ENCODE assay signal across 8 cellular contexts in genomic region chr11:65639623-65640482, GRCh38. TPM values are rescaled to one million over a fixed set of nuclear protein-coding genes. Genes with fewer than 3 reads are reported as not detected.
DNase-seq lines count a peak whose midpoint lies in the region; ATAC-seq and TF ChIP-seq lines count a peak whose summit lies in the region.

No MANE protein-coding gene starts in this region.

- H3K4me2 ChIP-seq in smooth muscle cell: no peak overlapping the region
- no peak overlapping the region for H3K4me2 ChIP-seq in MM.1S (ENCODE audit: low read depth, low read length)

- H3K27ac ChIP-seq in smooth muscle cell (ENCODE audit: low read depth) (no peak overlapping the region), MM.1S (ENCODE audit: low read length) (no peak overlapping the region)

- ATAC-seq in GM18861 (IDR thresholded peaks at IDR 0.05; ENCODE audit: unreplicated experiment): peak; percentile 38
- peak; percentile 37 for ATAC-seq in HG03159 (IDR thresholded peaks at IDR 0.05; ENCODE audit: unreplicated experiment)
- ATAC-seq in stimulated activated naive B cell treated with anti-CD40 and anti-IgM and Interleukin-4, amounts not matched to agents 10 μg/mL and 1 μg/mL and 100 μg/mL, for 72 hours (replicated peaks): peak; percentile 66 to 67

- peaks cover 71% of the 10 kb centered on the region for H3K36me3 Mint-ChIP-seq in activated CD4-positive, alpha-beta memory T cell treated with anti-CD3 and anti-CD28 coated beads, Interleukin-2, amount 10 ng/mL, durations not matched to agents 7 days and 5 days (ENCODE audit: low read depth)
- H3K36me3 Mint-ChIP-seq in stimulated activated naive B cell treated with anti-CD40 and anti-IgM and Interleukin-4, amounts not matched to agents 10 μg/mL and 1 μg/mL and 100 μg/mL, for 72 hours: peaks cover 54 to 61% of the 10 kb centered on the region in 2 donors

- no peaks in the 10 kb centered on the region for H3K9me2 ChIP-seq in MM.1S (replicated peaks; ENCODE audit: insufficient read depth, low read length)

- peaks cover 65% of the 10 kb centered on the region for H3K4me1 Mint-ChIP-seq in activated CD4-positive, alpha-beta memory T cell treated with anti-CD3 and anti-CD28 coated beads, Interleukin-2, amount 10 ng/mL, durations not matched to agents 7 days and 5 days
- H3K4me1 Mint-ChIP-seq in stimulated activated naive B cell treated with anti-CD40 and anti-IgM and Interleukin-4, amounts not matched to agents 10 μg/mL and 1 μg/mL and 100 μg/mL, for 72 hours: peaks cover 40 to 74% of the 10 kb centered on the region in 2 donors

- DNase-seq in activated CD4-positive, alpha-beta memory T cell treated with anti-CD3 and anti-CD28 coated beads, Interleukin-2, amount 10 ng/mL, durations not matched to agents 7 days and 5 days: peak; percentile 82
- DNase-seq in head of caudate nucleus (peak in 27 of 42 donors; percentile 17 to 64 (median 34)), smooth muscle cell (lab: John Stamatoyannopoulos, UW; ENCODE audit: unreplicated experiment) (no peak), BE2C (no peak), MM.1S (no peak)
- DNase-seq in stimulated activated naive B cell treated with anti-CD40 and anti-IgM and Interleukin-4, amounts not matched to agents 10 μg/mL and 1 μg/mL and 100 μg/mL, for 72 hours: peak; percentile 90

- POLR2A ChIA-PET in activated CD4-positive, alpha-beta memory T cell treated with anti-CD3 and anti-CD28 coated beads, Interleukin-2, amount 10 ng/mL, durations not matched to agents 7 days and 5 days (lab: Charles Lee): interaction anchor here (0.7 to 8.9 kb wide), 27 partner anchors 9 to 412 kb away, joined by 3 to 187 read pairs (median 4); partner anchors contain the start of genes CCDC85B, EHBP1L1, FAM89B and KAT5

- H3K4me1 ChIP-seq in smooth muscle cell (ENCODE audit: low read depth) (peaks cover 13% of the 10 kb centered on the region), BE2C (no peaks in the 10 kb centered on the region), MM.1S (ENCODE audit: low read length) (peaks cover 9% of the 10 kb centered on the region)

- no peaks in the 10 kb centered on the region for H3K9me3 ChIP-seq in smooth muscle cell (replicated peaks; ENCODE audit: low read depth)
- H3K9me3 ChIP-seq in BE2C: no peaks in the 10 kb centered on the region
- no peaks in the 10 kb centered on the region for H3K9me3 ChIP-seq in MM.1S (replicated peaks; ENCODE audit: insufficient read depth, low read length)

- TF ChIP-seq CTCF in smooth muscle cell (IDR thresholded peaks at IDR 0.05; ENCODE audit: borderline replicate concordance, insufficient read depth, poor library complexity, severe bottlenecking) (no peak), BE2C (IDR thresholded peaks at IDR 0.05; ENCODE audit: low read depth, low read length) (no peak), MM.1S (IDR thresholded peaks at IDR 0.05; ENCODE audit: low read length) (no peak)

- H2AFZ ChIP-seq in smooth muscle cell (ENCODE audit: low read depth) (no peak overlapping the region), MM.1S (ENCODE audit: low read length) (no peak overlapping the region)

- H3K9me3 Mint-ChIP-seq in activated CD4-positive, alpha-beta memory T cell treated with anti-CD3 and anti-CD28 coated beads, Interleukin-2, amount 10 ng/mL, durations not matched to agents 7 days and 5 days: no peaks in the 10 kb centered on the region
- no peaks in the 10 kb centered on the region for H3K9me3 Mint-ChIP-seq in stimulated activated naive B cell treated with anti-CD40 and anti-IgM and Interleukin-4, amounts not matched to agents 10 μg/mL and 1 μg/mL and 100 μg/mL, for 72 hours

- H4K20me1 ChIP-seq in smooth muscle cell (ENCODE audit: low read depth) (peaks cover 14% of the 10 kb centered on the region), MM.1S (ENCODE audit: insufficient read depth, low read length) (no peaks in the 10 kb centered on the region)

- 95% methylated on average over 8 of the region's 8 CpGs for WGBS in smooth muscle cell (ENCODE audit: low lambda C conversion rate)

- intact Hi-C loops in head of caudate nucleus (cut with DNase I): loop anchor here (2.0 kb wide), 1 partner anchor 13 kb away; no protein-coding TSS in a partner anchor

- H3K27me3 ChIP-seq in smooth muscle cell (ENCODE audit: low read depth) (no peaks in the 10 kb centered on the region), BE2C (no peaks in the 10 kb centered on the region), MM.1S (replicated peaks; ENCODE audit: insufficient read depth, low read length) (no peaks in the 10 kb centered on the region)

- peak overlapping the region; percentile 95 for H3K4me3 Mint-ChIP-seq in activated CD4-positive, alpha-beta memory T cell treated with anti-CD3 and anti-CD28 coated beads, Interleukin-2, amount 10 ng/mL, durations not matched to agents 7 days and 5 days
- H3K4me3 Mint-ChIP-seq in stimulated activated naive B cell treated with anti-CD40 and anti-IgM and Interleukin-4, amounts not matched to agents 10 μg/mL and 1 μg/mL and 100 μg/mL, for 72 hours: peak overlapping the region; percentile 91 to 92

- H3K27me3 Mint-ChIP-seq in activated CD4-positive, alpha-beta memory T cell treated with anti-CD3 and anti-CD28 coated beads, Interleukin-2, amount 10 ng/mL, durations not matched to agents 7 days and 5 days: no peaks in the 10 kb centered on the region
- H3K27me3 Mint-ChIP-seq in stimulated activated naive B cell treated with anti-CD40 and anti-IgM and Interleukin-4, amounts not matched to agents 10 μg/mL and 1 μg/mL and 100 μg/mL, for 72 hours: no peaks in the 10 kb centered on the region

- CTCF ChIA-PET in activated CD4-positive, alpha-beta memory T cell treated with anti-CD3 and anti-CD28 coated beads, Interleukin-2, amount 10 ng/mL, durations not matched to agents 7 days and 5 days (lab: Charles Lee): interaction anchor here (0.6 to 3.1 kb wide), 8 partner anchors 12 to 179 kb away, joined by 3 to 13 read pairs (median 4); partner anchors contain the start of gene KAT5

- peak overlapping the region; percentile 97 for H3K27ac Mint-ChIP-seq in activated CD4-positive, alpha-beta memory T cell treated with anti-CD3 and anti-CD28 coated beads, Interleukin-2, amount 10 ng/mL, durations not matched to agents 7 days and 5 days
- peak overlapping the region; percentile 98 for H3K27ac Mint-ChIP-seq in stimulated activated naive B cell treated with anti-CD40 and anti-IgM and Interleukin-4, amounts not matched to agents 10 μg/mL and 1 μg/mL and 100 μg/mL, for 72 hours

- H3K79me2 ChIP-seq in smooth muscle cell (ENCODE audit: low read depth) (no peaks in the 10 kb centered on the region), MM.1S (ENCODE audit: low read length) (peaks cover 9% of the 10 kb centered on the region; the same call in 1 of the 2 replicates)

- H3K36me3 ChIP-seq in smooth muscle cell (ENCODE audit: low read depth) (no peaks in the 10 kb centered on the region), BE2C (no peaks in the 10 kb centered on the region), MM.1S (replicated peaks; ENCODE audit: insufficient read depth, low read length) (no peaks in the 10 kb centered on the region)

- H3K4me3 ChIP-seq in smooth muscle cell: no peak overlapping the region
- no peak overlapping the region for H3K4me3 ChIP-seq in BE2C (ENCODE audit: low read depth, low read length)
- no peak overlapping the region for H3K4me3 ChIP-seq in MM.1S (ENCODE audit: low read length)

- H3F3A ChIP-seq in smooth muscle cell (ENCODE audit: low read depth): peaks cover 11% of the 10 kb centered on the region
- H3F3A ChIP-seq in MM.1S (ENCODE audit: insufficient read depth, low read length): peaks cover 14% of the 10 kb centered on the region

- H3K9ac ChIP-seq in smooth muscle cell (ENCODE audit: low read depth): no peak overlapping the region
- H3K9ac ChIP-seq in MM.1S (ENCODE audit: low read length): no peak overlapping the region

RNA-seq across cellular contexts. Expression of gene SIPA1, which starts 2.0 kb away (rescaled TPM):
- total RNA-seq in activated CD4-positive, alpha-beta memory T cell treated with anti-CD3 and anti-CD28 coated beads, Interleukin-2, amount 10 ng/mL, durations not matched to agents 7 days and 5 days: 100 to 1,000 TPM; 201 to 205 TPM
- total RNA-seq in smooth muscle cell: 9.8 and 15.9 TPM in 2 replicates
- 63.8 and 67.6 TPM in 2 replicates for polyA plus RNA-seq in smooth muscle cell
- polyA plus RNA-seq in BE2C (2012; ENCODE audit: insufficient read depth, insufficient read length, low read depth): 10.8 TPM

RNA-seq across cellular contexts. Expression of gene RELA, which starts 22.9 kb away (rescaled TPM):
- total RNA-seq in activated CD4-positive, alpha-beta memory T cell treated with anti-CD3 and anti-CD28 coated beads, Interleukin-2, amount 10 ng/mL, durations not matched to agents 7 days and 5 days: 100 to 1,000 TPM in 1 of 2 experiments, 10 to 100 TPM in 1; 91.2 to 102 TPM
- total RNA-seq in smooth muscle cell: 41.7 and 48.1 TPM in 2 replicates
- 82.8 and 98.4 TPM in 2 replicates for polyA plus RNA-seq in smooth muscle cell
- 108 TPM for polyA plus RNA-seq in BE2C (2012; ENCODE audit: insufficient read depth, insufficient read length, low read depth)

RNA-seq across cellular contexts. Expression of gene PCNX3, which starts 24.3 kb away (rescaled TPM):
- 10 to 100 TPM; 39.8 to 40.3 TPM for total RNA-seq in activated CD4-positive, alpha-beta memory T cell treated with anti-CD3 and anti-CD28 coated beads, Interleukin-2, amount 10 ng/mL, durations not matched to agents 7 days and 5 days
- total RNA-seq in smooth muscle cell: 12.0 and 17.5 TPM in 2 replicates
- polyA plus RNA-seq in smooth muscle cell: 18.3 and 20.7 TPM in 2 replicates
- 84.2 TPM for polyA plus RNA-seq in BE2C (2012; ENCODE audit: insufficient read depth, insufficient read length, low read depth)

RNA-seq across cellular contexts. Expression of gene MAP3K11, which starts 25.8 kb away (rescaled TPM):
- 10 to 100 TPM; 67.2 to 71.8 TPM for total RNA-seq in activated CD4-positive, alpha-beta memory T cell treated with anti-CD3 and anti-CD28 coated beads, Interleukin-2, amount 10 ng/mL, durations not matched to agents 7 days and 5 days
- total RNA-seq in smooth muscle cell: 14.9 and 15.0 TPM in 2 replicates
- polyA plus RNA-seq in smooth muscle cell: 17.3 and 29.7 TPM in 2 replicates
- polyA plus RNA-seq in BE2C (2012; ENCODE audit: insufficient read depth, insufficient read length, low read depth): 38.5 TPM

RNA-seq across cellular contexts. Expression of gene KCNK7, which starts 44.3 kb away (rescaled TPM):
- total RNA-seq in activated CD4-positive, alpha-beta memory T cell treated with anti-CD3 and anti-CD28 coated beads, Interleukin-2, amount 10 ng/mL, durations not matched to agents 7 days and 5 days: 1 to 10 TPM in 1 of 2 experiments, under 1 TPM in 1; 0.80 to 1.0 TPM
- 1.7 TPM in 1 of 2 replicates, not detected in the other for total RNA-seq in smooth muscle cell
- not detected in 2 replicates for polyA plus RNA-seq in smooth muscle cell
- 2.2 TPM for polyA plus RNA-seq in BE2C (2012; ENCODE audit: insufficient read depth, insufficient read length, low read depth)

Comparison
In these comparisons a context has a peak if more than half of its experiments do, and no peak if none do; other contexts are left out.
1. DNase-seq: peak in activated CD4-positive, alpha-beta memory T cell treated with anti-CD3 and anti-CD28 coated beads, Interleukin-2, amount 10 ng/mL, durations not matched to agents 7 days and 5 days (single experiment), head of caudate nucleus (27 of 42) and stimulated activated naive B cell treated with anti-CD40 and anti-IgM and Interleukin-4, amounts not matched to agents 10 μg/mL and 1 μg/mL and 100 μg/mL, for 72 hours (single experiment); none in smooth muscle cell (single experiment), BE2C (single experiment) and MM.1S (single experiment).
2. RNA of gene SIPA1, which starts 2.0 kb away (total RNA-seq): 201 to 205 TPM in activated CD4-positive, alpha-beta memory T cell treated with anti-CD3 and anti-CD28 coated beads, Interleukin-2, amount 10 ng/mL, durations not matched to agents 7 days and 5 days; 9.8 to 15.9 TPM in smooth muscle cell; every median in the first group is over 10 times any median in the second.
3. Peak in every context shown above with its lines, with median percentiles within 50 percentile points of each other: ATAC-seq.